17 cellular contexts compared by ENCODE assay signal in the genomic region with DNA sequence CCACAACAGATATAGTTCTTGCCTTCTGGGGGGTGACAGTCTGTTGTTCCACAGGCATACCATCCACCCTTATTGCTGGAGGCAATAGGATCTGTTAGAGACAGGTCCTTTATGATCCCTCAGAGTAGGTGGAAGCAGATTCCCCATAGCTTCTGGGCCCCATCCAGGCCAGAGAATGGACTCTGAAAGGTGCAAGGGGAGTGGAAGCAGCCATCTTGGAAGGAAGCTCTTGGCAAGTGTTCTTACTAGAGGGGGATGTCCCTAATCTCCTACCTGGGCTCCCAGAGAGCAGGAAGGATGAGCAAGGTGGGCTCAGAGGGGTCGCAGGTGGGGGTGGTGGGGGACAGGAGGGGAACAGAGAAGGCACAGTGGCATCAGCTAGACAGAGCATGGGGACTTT. TPM values are rescaled to one million over a fixed set of nuclear protein-coding genes. Genes with fewer than 3 reads are reported as not detected.
A peak's percentile ranks its signal among the peaks of the same experiment; 100 is the strongest.
DNase-seq lines count a peak whose midpoint lies in the region; TF ChIP-seq lines count a peak whose summit lies in the region.
"Had no signal": no experiment of that assay in that cellular context is flagged by ENCODE, and none has a peak within 500 bp of the region (broad histone marks: within the 10 kb centered on the region; RNA-seq: fewer than 3 reads in every experiment).

No MANE protein-coding gene starts in this region.

- H3K9ac ChIP-seq in adipocyte (ENCODE audit: low read length) = peak overlapping the region; percentile 57
- H3K9ac ChIP-seq: neural progenitor cell had no signal

- in situ Hi-C loops in transverse colon (cut with MboI; ENCODE audit: low pct_ligation_motif_present in 1 of 4, low pct_unique_long_range_greater_than_20kb in 1 of 4, low sequenced_read_pairs in 3 of 4) = loop anchor here in 1 of 4 donors (25.0 kb wide), 1 partner anchor 113 kb away; no protein-coding TSS in a partner anchor

- TF ChIP-seq EP300 in transverse colon (IDR thresholded peaks at IDR 0.05; ENCODE audit: low read depth) = no peak

- DNase-seq in adipocyte (ENCODE audit: low read depth) = no peak
- no peak for DNase-seq in prostate gland (ENCODE audit: low spot score)
- no peak for DNase-seq in transverse colon
- no peak for DNase-seq in Ammon's horn (ENCODE audit: low spot score)
- no peak for DNase-seq in UCSD-AML1 (lab: John Stamatoyannopoulos, UW; ENCODE audit: unreplicated experiment)
- no peak for DNase-seq in ecto neural progenitor cell (ENCODE audit: low spot score)
- DNase-seq: activated CD8-positive, alpha-beta memory T cell treated with anti-CD3 and anti-CD28 coated beads for 24 hours; cortex of kidney; DMS79 treated with DMSO at 0.1 percent for 48 hours; NCI-H1105; NCI-H2171 treated with DMSO at 0.1 percent for 48 hours; stimulated activated CD4-positive, alpha-beta T cell treated with anti-CD3 and anti-CD28 coated beads, Interleukin-12 subunit alpha, Interleukin-12 subunit beta, amount 100 ng/mL, for 4 hours; T-helper 1 cell had no signal

- peak overlapping the region; percentile 48 to 50 for H3K27ac ChIP-seq in esophagus (ENCODE audit: low read depth in 2 of 2, low read length in 1 of 2)
- peak overlapping the region; percentile 59 to 64 for H3K27ac ChIP-seq in prostate gland
- peak overlapping the region; percentile 48 to 68 (median 57) for H3K27ac ChIP-seq in transverse colon
- H3K27ac ChIP-seq: C4-2B, neural progenitor cell had no signal

- no peaks in the 10 kb centered on the region for H3K36me3 ChIP-seq in adipocyte (ENCODE audit: control insufficient read depth, insufficient read depth, low read length, severe bottlenecking)
- H3K36me3 ChIP-seq in esophagus (ENCODE audit: control insufficient read depth in 2 of 2, insufficient read depth in 2 of 2, low read length in 1 of 2) = no peaks in the 10 kb centered on the region
- H3K36me3 ChIP-seq in prostate gland = no peaks in the 10 kb centered on the region
- H3K36me3 ChIP-seq in transverse colon = no peaks in the 10 kb centered on the region
- H3K36me3 ChIP-seq: neural progenitor cell had no signal

- H3K9me3 ChIP-seq in adipocyte (ENCODE audit: control insufficient read depth, low read length) (peaks cover 3% of the 10 kb centered on the region), esophagus (ENCODE audit: control insufficient read depth in 2 of 2, insufficient read depth in 1 of 2, low read depth in 1 of 2, low read length in 1 of 2) (no peaks in the 10 kb centered on the region), prostate gland (no peaks in the 10 kb centered on the region), transverse colon (no peaks in the 10 kb centered on the region)

- H3K4me3 ChIP-seq in adipocyte (ENCODE audit: low read length) = no peak overlapping the region
- no peak overlapping the region for H3K4me3 ChIP-seq in esophagus (ENCODE audit: low read depth in 1 of 2, low read length in 2 of 2)
- H3K4me3 ChIP-seq in prostate gland = no peak overlapping the region
- H3K4me3 ChIP-seq in transverse colon = no peak overlapping the region
- H3K4me3 ChIP-seq: lung, neural progenitor cell had no signal

- TF ChIP-seq CTCF in prostate gland (IDR thresholded peaks at IDR 0.05) = no peak
- no peak for TF ChIP-seq CTCF in transverse colon (IDR thresholded peaks at IDR 0.05)

- H3K27me3 ChIP-seq in adipocyte (replicated peaks; ENCODE audit: control insufficient read depth, insufficient read depth, low read length) = no peaks in the 10 kb centered on the region
- H3K27me3 ChIP-seq in esophagus (ENCODE audit: control insufficient read depth in 1 of 2, insufficient read depth in 2 of 2, low read length in 2 of 2) = no peaks in the 10 kb centered on the region
- H3K27me3 ChIP-seq in prostate gland (replicated peaks; ENCODE audit: insufficient read depth) = no peaks in the 10 kb centered on the region
- H3K27me3 ChIP-seq in transverse colon = no peaks in the 10 kb centered on the region
- H3K27me3 ChIP-seq: neural progenitor cell had no signal

- intact Hi-C loops in prostate gland (cut with DNase I) = no loop called here
- intact Hi-C loops in transverse colon (cut with DNase I; ENCODE audit: low total_unique reads) = no loop called here

- 93 to 94% methylated on average over 1 of the region's 1 CpG for WGBS in esophagus, 2 donors
- WGBS in prostate gland = 89% methylated on average over 1 of the region's 1 CpG
- 78% methylated on average over 1 of the region's 1 CpG; no CpG with 5 or more reads in 1 of the 2 donors for WGBS in transverse colon (ENCODE audit: low coverage in 1 of 2), 2 donors

- H3K4me1 ChIP-seq in adipocyte (ENCODE audit: control insufficient read depth, insufficient read depth, low read length) (peaks cover 52% of the 10 kb centered on the region), esophagus (ENCODE audit: control insufficient read depth in 2 of 2, insufficient read depth in 2 of 2, low read length in 1 of 2) (peaks cover 0 to 14% of the 10 kb centered on the region in 2 donors), prostate gland (replicated peaks) (no peaks in the 10 kb centered on the region), transverse colon (peaks cover 0 to 6% (median 4%) of the 10 kb centered on the region in 4 donors)
- H3K4me1 ChIP-seq: neural progenitor cell had no signal

- no peak for TF ChIP-seq POLR2A in prostate gland (IDR thresholded peaks at IDR 0.05)
- no peak for TF ChIP-seq POLR2A in transverse colon (IDR thresholded peaks at IDR 0.05)

RNA-seq across cellular contexts. Expression of a gene that starts 33.4 kb away (rescaled TPM):
- polyA plus RNA-seq in esophagus = 10 to 100 TPM in 1 of 2 donors, 1 to 10 TPM in 1; 6.9 to 19.6 TPM
- total RNA-seq in prostate gland (10 to 100 TPM; 72.8 to 77.2 TPM), transverse colon (10 to 100 TPM; 26.1 to 78.9 (median 57.1) TPM)
